In the genomic region with DNA sequence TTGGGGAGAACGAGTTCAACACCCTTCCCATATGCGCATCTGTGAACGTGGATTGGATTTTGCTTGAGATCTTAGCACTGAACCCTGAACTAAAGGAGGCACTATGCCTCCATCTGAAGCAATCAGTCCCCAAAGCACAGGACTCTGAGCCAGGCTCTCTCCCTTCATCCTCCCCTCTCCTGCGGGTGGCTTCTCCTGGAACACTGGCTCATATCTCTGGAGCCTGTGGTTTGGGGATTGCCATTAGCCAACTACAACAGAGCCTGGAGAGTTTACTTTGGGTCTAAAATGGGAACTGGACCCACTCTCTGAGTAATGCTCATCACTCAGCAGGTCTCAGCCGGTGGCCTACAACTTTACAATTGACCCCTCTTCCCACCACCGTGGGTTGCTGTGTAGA, we compare ENCODE assay signal across 2 cellular contexts.
TF ChIP-seq lines count a peak whose summit lies in the region.

No MANE protein-coding gene starts in this region.

TF ChIP-seq in HEK293, 187 proteins besides CTCF, POLR2A, EP300 and RAD21:
- TF ChIP-seq, protein P1, sequence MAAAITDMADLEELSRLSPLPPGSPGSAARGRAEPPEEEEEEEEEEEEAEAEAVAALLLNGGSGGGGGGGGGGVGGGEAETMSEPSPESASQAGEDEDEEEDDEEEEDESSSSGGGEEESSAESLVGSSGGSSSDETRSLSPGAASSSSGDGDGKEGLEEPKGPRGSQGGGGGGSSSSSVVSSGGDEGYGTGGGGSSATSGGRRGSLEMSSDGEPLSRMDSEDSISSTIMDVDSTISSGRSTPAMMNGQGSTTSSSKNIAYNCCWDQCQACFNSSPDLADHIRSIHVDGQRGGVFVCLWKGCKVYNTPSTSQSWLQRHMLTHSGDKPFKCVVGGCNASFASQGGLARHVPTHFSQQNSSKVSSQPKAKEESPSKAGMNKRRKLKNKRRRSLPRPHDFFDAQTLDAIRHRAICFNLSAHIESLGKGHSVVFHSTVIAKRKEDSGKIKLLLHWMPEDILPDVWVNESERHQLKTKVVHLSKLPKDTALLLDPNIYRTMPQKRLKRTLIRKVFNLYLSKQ (tag by site-specific recombination; IDR thresholded peaks at IDR 0.05; ENCODE audit: borderline replicate concordance), result no peak
- TF ChIP-seq ZIC2 (tag by site-specific recombination; IDR thresholded peaks at IDR 0.05), result peak; percentile 44

TF ChIP-seq in K562, 482 proteins besides CTCF, POLR2A, EP300 and RAD21:
- TF ChIP-seq ZNF785 (CRISPR knock-in tag; IDR thresholded peaks at IDR 0.05), result no peak
- TF ChIP-seq, protein P2, sequence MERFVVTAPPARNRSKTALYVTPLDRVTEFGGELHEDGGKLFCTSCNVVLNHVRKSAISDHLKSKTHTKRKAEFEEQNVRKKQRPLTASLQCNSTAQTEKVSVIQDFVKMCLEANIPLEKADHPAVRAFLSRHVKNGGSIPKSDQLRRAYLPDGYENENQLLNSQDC (CRISPR knock-in tag; IDR thresholded peaks at IDR 0.05), result no peak
- TF ChIP-seq, protein P3, sequence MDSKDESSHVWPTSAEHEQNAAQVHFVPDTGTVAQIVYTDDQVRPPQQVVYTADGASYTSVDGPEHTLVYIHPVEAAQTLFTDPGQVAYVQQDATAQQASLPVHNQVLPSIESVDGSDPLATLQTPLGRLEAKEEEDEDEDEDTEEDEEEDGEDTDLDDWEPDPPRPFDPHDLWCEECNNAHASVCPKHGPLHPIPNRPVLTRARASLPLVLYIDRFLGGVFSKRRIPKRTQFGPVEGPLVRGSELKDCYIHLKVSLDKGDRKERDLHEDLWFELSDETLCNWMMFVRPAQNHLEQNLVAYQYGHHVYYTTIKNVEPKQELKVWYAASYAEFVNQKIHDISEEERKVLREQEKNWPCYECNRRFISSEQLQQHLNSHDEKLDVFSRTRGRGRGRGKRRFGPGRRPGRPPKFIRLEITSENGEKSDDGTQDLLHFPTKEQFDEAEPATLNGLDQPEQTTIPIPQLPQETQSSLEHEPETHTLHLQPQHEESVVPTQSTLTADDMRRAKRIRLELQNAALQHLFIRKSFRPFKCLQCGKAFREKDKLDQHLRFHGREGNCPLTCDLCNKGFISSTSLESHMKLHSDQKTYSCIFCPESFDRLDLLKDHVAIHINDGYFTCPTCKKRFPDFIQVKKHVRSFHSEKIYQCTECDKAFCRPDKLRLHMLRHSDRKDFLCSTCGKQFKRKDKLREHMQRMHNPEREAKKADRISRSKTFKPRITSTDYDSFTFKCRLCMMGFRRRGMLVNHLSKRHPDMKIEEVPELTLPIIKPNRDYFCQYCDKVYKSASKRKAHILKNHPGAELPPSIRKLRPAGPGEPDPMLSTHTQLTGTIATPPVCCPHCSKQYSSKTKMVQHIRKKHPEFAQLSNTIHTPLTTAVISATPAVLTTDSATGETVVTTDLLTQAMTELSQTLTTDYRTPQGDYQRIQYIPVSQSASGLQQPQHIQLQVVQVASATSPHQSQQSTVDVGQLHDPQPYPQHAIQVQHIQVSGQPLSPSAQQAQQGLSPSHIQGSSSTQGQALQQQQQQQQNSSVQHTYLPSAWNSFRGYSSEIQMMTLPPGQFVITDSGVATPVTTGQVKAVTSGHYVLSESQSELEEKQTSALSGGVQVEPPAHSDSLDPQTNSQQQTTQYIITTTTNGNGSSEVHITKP (IDR thresholded peaks at IDR 0.05; ENCODE audit: partially characterized antibody), result peak; percentile 30
- TF ChIP-seq POLR3G (IDR thresholded peaks at IDR 0.05; ENCODE audit: extremely low read depth, insufficient read length, insufficient replicate concordance), result no peak
- TF ChIP-seq, protein P4, sequence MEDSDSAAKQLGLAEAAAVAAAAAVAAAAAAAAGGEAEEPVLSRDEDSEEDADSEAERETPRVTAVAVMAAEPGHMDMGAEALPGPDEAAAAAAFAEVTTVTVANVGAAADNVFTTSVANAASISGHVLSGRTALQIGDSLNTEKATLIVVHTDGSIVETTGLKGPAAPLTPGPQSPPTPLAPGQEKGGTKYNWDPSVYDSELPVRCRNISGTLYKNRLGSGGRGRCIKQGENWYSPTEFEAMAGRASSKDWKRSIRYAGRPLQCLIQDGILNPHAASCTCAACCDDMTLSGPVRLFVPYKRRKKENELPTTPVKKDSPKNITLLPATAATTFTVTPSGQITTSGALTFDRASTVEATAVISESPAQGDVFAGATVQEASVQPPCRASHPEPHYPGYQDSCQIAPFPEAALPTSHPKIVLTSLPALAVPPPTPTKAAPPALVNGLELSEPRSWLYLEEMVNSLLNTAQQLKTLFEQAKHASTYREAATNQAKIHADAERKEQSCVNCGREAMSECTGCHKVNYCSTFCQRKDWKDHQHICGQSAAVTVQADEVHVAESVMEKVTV (CRISPR knock-in tag; IDR thresholded peaks at IDR 0.05), result 0 out of 2 replicates have a peak, but pooled peaks have one; percentile 15
- TF ChIP-seq ZNF143 (CRISPR knock-in tag; IDR thresholded peaks at IDR 0.05), result no peak
